ENCODE assay signal across 1 cellular context in the genomic region with DNA sequence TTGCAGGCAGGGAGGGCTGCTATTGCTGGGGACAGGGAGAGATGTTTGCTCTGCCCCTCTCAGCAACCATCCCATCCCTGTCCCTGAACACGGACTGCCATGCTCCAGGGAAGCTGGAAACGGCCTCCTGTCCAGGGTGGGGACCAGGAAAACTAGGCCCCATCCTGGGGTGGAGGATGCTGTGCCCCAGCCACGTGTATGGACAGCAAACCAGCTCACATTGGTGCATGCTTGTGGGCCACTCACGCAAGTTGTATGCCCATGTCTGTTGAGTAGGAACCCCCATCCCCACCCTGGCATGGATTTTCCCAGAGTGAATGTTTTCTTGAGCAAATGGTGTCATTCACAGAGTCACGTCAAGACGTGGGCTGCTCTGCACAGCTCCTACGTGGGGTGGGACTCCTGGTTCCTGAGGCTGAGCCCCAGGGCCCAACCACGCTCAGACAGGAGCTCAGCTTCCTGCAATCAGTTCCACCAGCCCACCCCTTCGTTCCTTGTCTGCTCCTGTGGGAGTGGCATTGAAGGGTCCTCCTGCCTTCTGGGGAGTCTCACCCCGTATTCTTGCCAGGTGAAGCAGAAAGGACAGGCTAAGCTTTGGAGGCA.
TF ChIP-seq lines count a peak whose summit lies in the region.

No MANE protein-coding gene starts in this region.

TF ChIP-seq in H1, 55 proteins besides CTCF, POLR2A, EP300 and RAD21:
- TF ChIP-seq FOSL1 (IDR thresholded peaks at IDR 0.05; ENCODE audit: insufficient read depth, low read depth, low read length) (no peak), ZNF274 (IDR thresholded peaks at IDR 0.05; ENCODE audit: borderline replicate concordance, extremely low read depth, low read length) (no peak)
TF ChIP-seq in H1: peak in this region for 0.
